5 cellular contexts compared by ENCODE assay signal in the genomic region with DNA sequence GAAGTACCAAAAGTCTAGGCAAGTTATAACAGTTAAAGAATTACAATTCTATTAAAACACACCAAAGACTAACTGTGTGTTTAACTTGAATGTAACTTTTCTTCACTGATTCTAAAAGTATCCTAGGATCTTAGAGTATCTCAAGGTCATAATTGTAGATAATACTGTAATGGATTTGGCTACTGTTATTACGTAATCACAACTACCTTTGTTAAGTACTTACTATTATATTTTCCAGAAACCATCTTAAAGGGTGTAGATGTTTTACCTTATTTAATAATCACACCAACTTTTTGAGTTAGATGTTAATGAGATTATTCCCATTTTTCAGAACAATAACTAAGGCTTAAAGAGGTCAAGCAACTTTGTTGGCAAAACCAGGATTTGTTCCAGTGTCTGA.
"Had no signal": no experiment of that assay in that cellular context is flagged by ENCODE, and none has a peak within 500 bp of the region (broad histone marks: within the 10 kb centered on the region; RNA-seq: fewer than 3 reads in every experiment).

No MANE protein-coding gene starts in this region.

- H3K27ac ChIP-seq: HL-60, KMS-11 had no signal

- FAIRE-seq: HTR-8/SVneo had no signal

- H3K4me2 ChIP-seq: KMS-11 had no signal

- DNase-seq: KBM-7, KG1 had no signal

- H3K9ac ChIP-seq: KMS-11 had no signal
